35 cellular contexts compared by ENCODE assay signal in genomic region chr10:84204610-84205009, GRCh38. TPM values are rescaled to one million over a fixed set of nuclear protein-coding genes. Genes with fewer than 3 reads are reported as not detected.
"Had no signal": no experiment of that assay in that cellular context is flagged by ENCODE, and none has a peak within 500 bp of the region (broad histone marks: within the 10 kb centered on the region; RNA-seq: fewer than 3 reads in every experiment).

No MANE protein-coding gene starts in this region.

- H3K27me3 ChIP-seq: neural progenitor cell, ovary, right lobe of liver, thyroid gland, tibial nerve, upper lobe of left lung, vagina had no signal

- H2AFZ ChIP-seq: neural progenitor cell, parathyroid adenoma had no signal

- H3K36me3 ChIP-seq: neural progenitor cell, neutrophil, ovary, right lobe of liver, stomach, thoracic aorta, thyroid gland, tibial nerve, upper lobe of left lung, vagina had no signal

- H3K4me2 ChIP-seq: neural progenitor cell, smooth muscle cell had no signal

- H3K4me1 ChIP-seq: neural progenitor cell, parathyroid adenoma, psoas muscle, right lobe of liver, stomach, thyroid gland, tibial nerve, upper lobe of left lung, vagina had no signal

- H3K9me3 ChIP-seq: neutrophil, ovary, psoas muscle, right lobe of liver, stomach, thoracic aorta, thyroid gland, tibial nerve, upper lobe of left lung, vagina had no signal

- H3K27ac ChIP-seq: neural progenitor cell, neutrophil, ovary, parathyroid adenoma, psoas muscle, right lobe of liver, skin epidermis, stomach, thoracic aorta, thyroid gland, tibial nerve, upper lobe of left lung, vagina had no signal

- H3K4me1 Mint-ChIP-seq: naive thymus-derived CD4-positive, alpha-beta T cell; nephron; neural progenitor cell had no signal

- H3K4me3 ChIP-seq: neural progenitor cell, ovary, psoas muscle, right lobe of liver, skin epidermis, smooth muscle cell, stomach, thoracic aorta, thyroid gland, tibial nerve, upper lobe of left lung, vagina had no signal

- ATAC-seq: naive thymus-derived CD4-positive, alpha-beta T cell; psoas muscle; right cardiac atrium; stimulated activated effector memory CD8-positive, alpha-beta T cell treated with anti-CD3 and anti-CD28 coated beads, Interleukin-12 subunit alpha, Interleukin-12 subunit beta, amount 100 ng/mL, for 72 hours had no signal

- H3K36me3 Mint-ChIP-seq: naive thymus-derived CD4-positive, alpha-beta T cell; neural progenitor cell; stimulated activated effector memory CD8-positive, alpha-beta T cell treated with anti-CD3 and anti-CD28 coated beads, Interleukin-12 subunit alpha, Interleukin-12 subunit beta, amount 100 ng/mL, for 72 hours; stimulated activated naive B cell treated with anti-CD40 and anti-IgM and Interleukin-4, amounts not matched to agents 10 μg/mL and 1 μg/mL and 100 μg/mL, for 72 hours had no signal

- H3K9ac ChIP-seq: neural progenitor cell, parathyroid adenoma had no signal

- H3K27ac Mint-ChIP-seq: nephron; neural progenitor cell; progenitor cell of endocrine pancreas; stimulated activated effector memory CD8-positive, alpha-beta T cell treated with anti-CD3 and anti-CD28 coated beads, Interleukin-12 subunit alpha, Interleukin-12 subunit beta, amount 100 ng/mL, for 72 hours; stimulated activated naive B cell treated with anti-CD40 and anti-IgM and Interleukin-4, amounts not matched to agents 10 μg/mL and 1 μg/mL and 100 μg/mL, for 72 hours; stimulated activated naive CD8-positive, alpha-beta T cell treated with anti-CD3 and anti-CD28 coated beads, Interleukin-15, Interleukin-2, amounts not matched to agents 100 ng/mL and 50 ng/mL, for 24 hours had no signal

- DNase-seq: naive thymus-derived CD4-positive, alpha-beta T cell; occipital lobe; ovary; posterior cingulate gyrus; psoas muscle; right cardiac atrium; right lobe of liver; stimulated activated CD4-positive, alpha-beta T cell treated with anti-CD3 and anti-CD28 coated beads, Interleukin-15, amount 100 ng/mL, for 24 hours; stimulated activated CD4-positive, alpha-beta T cell treated with anti-CD3 and anti-CD28 coated beads, Interleukin-2, amount 100 ng/mL, for 24 hours; stimulated activated CD4-positive, alpha-beta T cell treated with anti-CD3 and anti-CD28 coated beads, Interleukin-2, amount 100 ng/mL, for 48 hours; stimulated activated CD4-positive, alpha-beta T cell treated with anti-CD3 and anti-CD28 coated beads, Interleukin-4, amount 100 ng/mL, for 24 hours; stimulated activated naive B cell treated with anti-CD40 and anti-IgM and Interleukin-4, amounts not matched to agents 10 μg/mL and 1 μg/mL and 100 μg/mL, for 72 hours; stimulated activated naive CD4-positive, alpha-beta T cell treated with Interleukin-2 at 50 U/mL for 16 hours; stomach; thyroid gland; trophoblast cell; upper lobe of left lung had no signal

- H3K4me3 Mint-ChIP-seq: naive thymus-derived CD4-positive, alpha-beta T cell; nephron; neural progenitor cell; stimulated activated effector memory CD8-positive, alpha-beta T cell treated with anti-CD3 and anti-CD28 coated beads, Interleukin-12 subunit alpha, Interleukin-12 subunit beta, amount 100 ng/mL, for 72 hours; stimulated activated naive B cell treated with anti-CD40 and anti-IgM and Interleukin-4, amounts not matched to agents 10 μg/mL and 1 μg/mL and 100 μg/mL, for 72 hours; stimulated activated naive CD8-positive, alpha-beta T cell treated with anti-CD3 and anti-CD28 coated beads, Interleukin-15, Interleukin-2, amounts not matched to agents 100 ng/mL and 50 ng/mL, for 24 hours had no signal

- H3K9me3 Mint-ChIP-seq: nephron; neural progenitor cell; stimulated activated effector memory CD8-positive, alpha-beta T cell treated with anti-CD3 and anti-CD28 coated beads, Interleukin-12 subunit alpha, Interleukin-12 subunit beta, amount 100 ng/mL, for 72 hours; stimulated activated naive B cell treated with anti-CD40 and anti-IgM and Interleukin-4, amounts not matched to agents 10 μg/mL and 1 μg/mL and 100 μg/mL, for 72 hours; stimulated activated naive CD8-positive, alpha-beta T cell treated with anti-CD3 and anti-CD28 coated beads, Interleukin-15, Interleukin-2, amounts not matched to agents 100 ng/mL and 50 ng/mL, for 24 hours had no signal

RNA-seq across cellular contexts. Expression of gene LRIT2, which starts 20.7 kb away (rescaled TPM):
- total RNA-seq: naive thymus-derived CD4-positive, alpha-beta T cell; occipital lobe; osteoblast; ovary; progenitor cell of endocrine pancreas; psoas muscle; renal cortical epithelial cell; right cardiac atrium; right lobe of liver; smooth muscle cell; stomach; subcutaneous adipose tissue; temporal lobe; thoracic aorta; thyroid gland; tibial nerve; upper lobe of left lung; ureter; vagina had no signal
- polyA plus RNA-seq: naive thymus-derived CD4-positive, alpha-beta T cell; neural cell; ovary; psoas muscle; right cardiac atrium; smooth muscle cell; stomach had no signal

RNA-seq across cellular contexts. Expression of gene GPR15LG, which starts 31.0 kb away (rescaled TPM):
- total RNA-seq: naive thymus-derived CD4-positive, alpha-beta T cell; occipital lobe; osteoblast; progenitor cell of endocrine pancreas; psoas muscle; right cardiac atrium; right lobe of liver; subcutaneous adipose tissue; temporal lobe; thoracic aorta; thyroid gland; tibial nerve had no signal
- polyA plus RNA-seq: naive thymus-derived CD4-positive, alpha-beta T cell; neural cell; ovary; right cardiac atrium had no signal

RNA-seq across cellular contexts. Expression of gene LRIT1, which starts 36.7 kb away (rescaled TPM):
- total RNA-seq: naive thymus-derived CD4-positive, alpha-beta T cell; occipital lobe; osteoblast; ovary; progenitor cell of endocrine pancreas; psoas muscle; renal cortical epithelial cell; right lobe of liver; smooth muscle cell; stomach; subcutaneous adipose tissue; temporal lobe; thoracic aorta; thyroid gland; tibial nerve; upper lobe of left lung; ureter; vagina had no signal
- polyA plus RNA-seq: naive thymus-derived CD4-positive, alpha-beta T cell; neural cell; ovary; psoas muscle; right cardiac atrium; smooth muscle cell; stomach had no signal

RNA-seq across cellular contexts. Expression of gene RGR, which starts 40.2 kb away (rescaled TPM):
- total RNA-seq: naive thymus-derived CD4-positive, alpha-beta T cell; osteoblast; ovary; progenitor cell of endocrine pancreas; psoas muscle; renal cortical epithelial cell; right lobe of liver; smooth muscle cell; stomach; thoracic aorta; ureter; vagina had no signal
- polyA plus RNA-seq: naive thymus-derived CD4-positive, alpha-beta T cell; neural cell; ovary; smooth muscle cell had no signal
